8 cellular contexts compared by ENCODE assay signal in the genomic region with DNA sequence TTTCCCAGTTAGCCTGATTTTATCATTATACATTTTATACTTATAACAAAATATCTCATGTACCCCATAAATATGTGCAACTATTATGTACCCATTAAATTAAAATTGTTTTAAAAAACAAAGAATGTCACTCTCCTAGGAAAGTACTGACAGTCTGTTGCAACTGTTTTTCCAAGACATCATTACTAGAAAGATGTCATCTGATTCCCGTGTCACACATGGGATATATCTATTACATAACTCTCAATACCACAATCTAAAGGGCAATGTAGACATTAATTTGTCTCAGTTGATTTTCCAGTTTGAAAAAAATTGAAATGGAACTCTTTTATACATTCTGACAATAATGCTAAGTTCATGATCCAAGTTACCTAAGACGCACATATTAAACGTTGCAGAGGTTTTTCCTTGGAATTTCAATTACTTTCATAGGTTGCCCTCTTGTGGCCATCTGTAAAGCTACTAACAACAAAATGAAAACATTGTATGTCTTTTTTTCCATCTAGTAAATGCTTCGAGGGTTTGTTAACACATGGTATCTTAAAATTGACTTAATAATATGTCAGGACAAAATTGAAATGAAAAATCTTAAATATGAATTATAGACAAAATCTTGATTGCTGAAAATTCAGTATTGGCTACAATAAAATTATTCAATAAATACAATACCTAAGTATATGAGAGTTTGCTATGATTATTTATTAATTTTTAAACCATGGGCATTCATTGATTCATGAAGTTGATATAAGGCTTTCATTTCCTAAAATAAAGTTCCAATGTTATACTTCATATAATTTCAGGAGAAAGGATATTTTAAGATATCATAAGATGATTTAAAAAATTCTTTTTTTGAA.
DNase-seq lines count a peak whose midpoint lies in the region; ATAC-seq and TF ChIP-seq lines count a peak whose summit lies in the region.

No MANE protein-coding gene starts in this region.

- no peaks in the 10 kb centered on the region for H3K9me3 Mint-ChIP-seq in activated CD4-positive, alpha-beta T cell treated with anti-CD3 and anti-CD28 coated beads, Interleukin-2, amount 10 ng/mL, durations not matched to agents 24 days and 14 days
- H3K9me3 Mint-ChIP-seq in activated naive CD8-positive, alpha-beta T cell treated with anti-CD3 and anti-CD28 coated beads, Interleukin-2, amount 50 U/mL, for 24 hours: no peaks in the 10 kb centered on the region

- H3K27ac Mint-ChIP-seq in activated CD4-positive, alpha-beta T cell treated with anti-CD3 and anti-CD28 coated beads, Interleukin-2, amount 10 ng/mL, durations not matched to agents 24 days and 14 days: no peak overlapping the region
- H3K27ac Mint-ChIP-seq in activated naive CD8-positive, alpha-beta T cell treated with anti-CD3 and anti-CD28 coated beads, Interleukin-2, amount 50 U/mL, for 24 hours: no peak overlapping the region

- H3K36me3 ChIP-seq in tibial artery: no peaks in the 10 kb centered on the region

- H3K4me3 ChIP-seq in tibial artery: no peak overlapping the region

- peak; percentile 25 for DNase-seq in GM03348 (ENCODE audit: low spot score)
- peak; percentile 61 for DNase-seq in NCI-H128 (lab: John Stamatoyannopoulos, UW; ENCODE audit: unreplicated experiment)
- peak; percentile 60 for DNase-seq in SW480 (ENCODE audit: low spot score)
- peak; percentile 47 for DNase-seq in glomerular visceral epithelial cell (ENCODE audit: extremely low spot score)
- no peak for DNase-seq in tibial artery
- no peak for DNase-seq in activated CD4-positive, alpha-beta T cell treated with anti-CD3 and anti-CD28 coated beads, Interleukin-2, amount 10 ng/mL, durations not matched to agents 24 days and 14 days
- DNase-seq in activated naive CD8-positive, alpha-beta T cell treated with anti-CD3 and anti-CD28 coated beads, Interleukin-2, amount 50 U/mL, for 24 hours: no peak

- no peak for ATAC-seq in HG03439 (IDR thresholded peaks at IDR 0.05; ENCODE audit: unreplicated experiment)
- no peak for ATAC-seq in activated naive CD8-positive, alpha-beta T cell treated with anti-CD3 and anti-CD28 coated beads, Interleukin-2, amount 50 U/mL, for 24 hours

- no peaks in the 10 kb centered on the region for H3K27me3 Mint-ChIP-seq in activated CD4-positive, alpha-beta T cell treated with anti-CD3 and anti-CD28 coated beads, Interleukin-2, amount 10 ng/mL, durations not matched to agents 24 days and 14 days
- no peaks in the 10 kb centered on the region for H3K27me3 Mint-ChIP-seq in activated naive CD8-positive, alpha-beta T cell treated with anti-CD3 and anti-CD28 coated beads, Interleukin-2, amount 50 U/mL, for 24 hours

- H3K4me1 Mint-ChIP-seq in activated CD4-positive, alpha-beta T cell treated with anti-CD3 and anti-CD28 coated beads, Interleukin-2, amount 10 ng/mL, durations not matched to agents 24 days and 14 days: no peaks in the 10 kb centered on the region
- H3K4me1 Mint-ChIP-seq in activated naive CD8-positive, alpha-beta T cell treated with anti-CD3 and anti-CD28 coated beads, Interleukin-2, amount 50 U/mL, for 24 hours: no peaks in the 10 kb centered on the region

- H3K4me3 Mint-ChIP-seq in activated CD4-positive, alpha-beta T cell treated with anti-CD3 and anti-CD28 coated beads, Interleukin-2, amount 10 ng/mL, durations not matched to agents 24 days and 14 days: no peak overlapping the region
- no peak overlapping the region for H3K4me3 Mint-ChIP-seq in activated naive CD8-positive, alpha-beta T cell treated with anti-CD3 and anti-CD28 coated beads, Interleukin-2, amount 50 U/mL, for 24 hours

- peak; percentile 54 to 60 for TF ChIP-seq CTCF in tibial artery (IDR thresholded peaks at IDR 0.05)

- H3K27ac ChIP-seq in tibial artery: no peak overlapping the region

- H3K27me3 ChIP-seq in tibial artery: no peaks in the 10 kb centered on the region

- no peaks in the 10 kb centered on the region for H3K36me3 Mint-ChIP-seq in activated CD4-positive, alpha-beta T cell treated with anti-CD3 and anti-CD28 coated beads, Interleukin-2, amount 10 ng/mL, durations not matched to agents 24 days and 14 days (ENCODE audit: low read depth)
- H3K36me3 Mint-ChIP-seq in activated naive CD8-positive, alpha-beta T cell treated with anti-CD3 and anti-CD28 coated beads, Interleukin-2, amount 50 U/mL, for 24 hours (ENCODE audit: low read depth): no peaks in the 10 kb centered on the region

- no peaks in the 10 kb centered on the region for H3K9me3 ChIP-seq in tibial artery

- intact Hi-C loops in tibial artery (cut with DNase I; ENCODE audit: low total_unique reads): no loop called here
- intact Hi-C loops in activated CD4-positive, alpha-beta T cell treated with anti-CD3 and anti-CD28 coated beads, Interleukin-2, amount 10 ng/mL, durations not matched to agents 24 days and 14 days (cut with micrococcal nuclease): loop anchor here (5.0 kb wide), 1 partner anchor 175 kb away; no protein-coding TSS in a partner anchor

- H3K4me1 ChIP-seq in tibial artery: no peaks in the 10 kb centered on the region

Comparison
In these comparisons a context has a peak if more than half of its experiments do, and no peak if none do; other contexts are left out.
1. DNase-seq: peak in GM03348 (single experiment), NCI-H128 (single experiment), SW480 (single experiment) and glomerular visceral epithelial cell (single experiment); none in tibial artery (0 of 2), activated CD4-positive, alpha-beta T cell treated with anti-CD3 and anti-CD28 coated beads, Interleukin-2, amount 10 ng/mL, durations not matched to agents 24 days and 14 days (single experiment) and activated naive CD8-positive, alpha-beta T cell treated with anti-CD3 and anti-CD28 coated beads, Interleukin-2, amount 50 U/mL, for 24 hours (single experiment).